16 cellular contexts compared by ENCODE assay signal in the genomic region with DNA sequence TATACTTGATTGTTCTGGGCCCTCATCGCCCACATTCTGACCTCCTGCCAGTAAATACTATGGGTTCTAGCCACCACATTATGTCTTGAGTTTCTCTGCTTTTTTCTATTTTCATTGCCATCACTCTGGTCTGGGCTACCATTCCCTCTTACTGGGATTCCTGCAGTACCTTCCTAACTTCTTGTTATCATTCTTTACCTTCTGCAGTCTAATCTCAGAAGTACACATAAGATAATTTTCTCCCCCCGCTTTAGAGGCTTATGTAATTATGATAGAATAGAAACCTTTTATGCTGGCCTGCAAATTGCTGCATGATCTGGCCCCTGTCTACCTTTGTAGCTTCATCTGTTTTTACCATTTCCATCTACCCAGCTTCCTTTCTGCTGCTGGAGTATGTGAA. TPM values are rescaled to one million over a fixed set of nuclear protein-coding genes. Genes with fewer than 3 reads are reported as not detected.
DNase-seq lines count a peak whose midpoint lies in the region; ATAC-seq lines count a peak whose summit lies in the region.
"Had no signal": no experiment of that assay in that cellular context is flagged by ENCODE, and none has a peak within 500 bp of the region (broad histone marks: within the 10 kb centered on the region; RNA-seq: fewer than 3 reads in every experiment).

No MANE protein-coding gene starts in this region.

- no peaks in the 10 kb centered on the region for H3K27me3 ChIP-seq in Karpas-422 (ENCODE audit: low read length)
- H3K27me3 ChIP-seq: neutrophil had no signal

- H3K9ac ChIP-seq in Karpas-422 (ENCODE audit: low read length): no peak overlapping the region

- no peak overlapping the region for H3K4me3 Mint-ChIP-seq in activated CD4-positive, alpha-beta T cell treated with anti-CD3 and anti-CD28 coated beads, Interleukin-2, amount 10 ng/mL, durations not matched to agents 7 days and 5 days
- H3K4me3 Mint-ChIP-seq in naive thymus-derived CD8-positive, alpha-beta T cell: peak overlapping the region in 8 of 10 donors; percentile 7 to 73 (median 60)

- POLR2A ChIA-PET in activated CD4-positive, alpha-beta T cell treated with anti-CD3 and anti-CD28 coated beads, Interleukin-2, amount 10 ng/mL, durations not matched to agents 7 days and 5 days (lab: Charles Lee): interaction anchor here (0.7 kb wide), 1 partner anchor 19 kb away, joined by 3 read pairs; the partner anchor contains the start of gene STIM2
- POLR2A ChIA-PET in naive thymus-derived CD8-positive, alpha-beta T cell (lab: Charles Lee): interaction anchor here (0.9 to 2.9 kb wide), 5 partner anchors 9 to 22 kb away, joined by 3 to 22 read pairs (median 3); partner anchors contain the start of gene STIM2

- H2AFZ ChIP-seq in Karpas-422 (ENCODE audit: low read length): no peak overlapping the region

- peak overlapping the region; percentile 48 for H3K27ac ChIP-seq in Karpas-422 (ENCODE audit: low read length)
- H3K27ac ChIP-seq: neutrophil had no signal

- DNase-seq in activated CD4-positive, alpha-beta T cell treated with anti-CD3 and anti-CD28 coated beads, Interleukin-2, amount 10 ng/mL, durations not matched to agents 7 days and 5 days: no peak
- no peak for DNase-seq in activated CD4-positive, alpha-beta T cell treated with anti-CD3 and anti-CD28 coated beads for 4 hours
- DNase-seq in Karpas-422: no peak
- no peak for DNase-seq in activated naive CD4-positive, alpha-beta T cell treated with anti-CD3 and anti-CD28 coated beads, Interleukin-2, amount 50 U/mL, for 72 hours (ENCODE audit: low spot score in 2 of 2)
- peak in 2 of 10 donors; percentile 19 to 32 for DNase-seq in naive thymus-derived CD8-positive, alpha-beta T cell
- DNase-seq in cortex of kidney (lab: John Stamatoyannopoulos, UW): no peak
- DNase-seq in NOMO-1 treated with DMSO at 0.1 percent for 48 hours (lab: John Stamatoyannopoulos, UW; ENCODE audit: unreplicated experiment): no peak
- DNase-seq in SW 1271 (lab: John Stamatoyannopoulos, UW): no peak
- DNase-seq: activated CD4-positive, alpha-beta T cell treated with anti-CD3 and anti-CD28 coated beads, Interleukin-2, amount 50 U/mL, for 1 hour; activated effector memory CD4-positive, alpha-beta T cell treated with Interleukin-2 at 50 U/mL for 16 hours; C1 segment of cervical spinal cord; midbrain; NCI-H1105 treated with DMSO at 0.1 percent for 48 hours; NCI-H524 had no signal

- H3K27me3 Mint-ChIP-seq in activated CD4-positive, alpha-beta T cell treated with anti-CD3 and anti-CD28 coated beads, Interleukin-2, amount 10 ng/mL, durations not matched to agents 7 days and 5 days: no peaks in the 10 kb centered on the region
- no peaks in the 10 kb centered on the region for H3K27me3 Mint-ChIP-seq in naive thymus-derived CD8-positive, alpha-beta T cell

- H3K4me2 ChIP-seq in Karpas-422 (ENCODE audit: low read depth, low read length, poor library complexity, severe bottlenecking): peak overlapping the region; percentile 1

- H3K36me3 Mint-ChIP-seq in activated CD4-positive, alpha-beta T cell treated with anti-CD3 and anti-CD28 coated beads, Interleukin-2, amount 10 ng/mL, durations not matched to agents 7 days and 5 days (ENCODE audit: low read depth): peaks cover 44% of the 10 kb centered on the region
- peaks cover 10 to 25% of the 10 kb centered on the region in 2 donors for H3K36me3 Mint-ChIP-seq in activated naive CD4-positive, alpha-beta T cell treated with anti-CD3 and anti-CD28 coated beads, Interleukin-2, amount 50 U/mL, for 72 hours
- H3K36me3 Mint-ChIP-seq in naive thymus-derived CD8-positive, alpha-beta T cell: peaks cover 0 to 16% (median 0%) of the 10 kb centered on the region in 3 donors

- peaks cover 19% of the 10 kb centered on the region; the same call in 1 of the 2 replicates for H4K20me1 ChIP-seq in Karpas-422 (ENCODE audit: insufficient read depth, low read depth, low read length)

- peaks cover 55% of the 10 kb centered on the region for H3K4me1 ChIP-seq in Karpas-422 (ENCODE audit: low read length)

- peaks cover 20% of the 10 kb centered on the region; the same call in 1 of the 2 replicates for H3K36me3 ChIP-seq in Karpas-422 (ENCODE audit: insufficient read depth, low read length)
- H3K36me3 ChIP-seq: neutrophil had no signal

- peak overlapping the region; percentile 73 for H3K27ac Mint-ChIP-seq in activated CD4-positive, alpha-beta T cell treated with anti-CD3 and anti-CD28 coated beads, Interleukin-2, amount 10 ng/mL, durations not matched to agents 7 days and 5 days
- peak overlapping the region; percentile 61 to 91 for H3K27ac Mint-ChIP-seq in activated naive CD4-positive, alpha-beta T cell treated with anti-CD3 and anti-CD28 coated beads, Interleukin-2, amount 50 U/mL, for 72 hours
- peak overlapping the region; percentile 83 to 96 (median 92) for H3K27ac Mint-ChIP-seq in naive thymus-derived CD8-positive, alpha-beta T cell

- CTCF ChIA-PET in activated CD4-positive, alpha-beta T cell treated with anti-CD3 and anti-CD28 coated beads, Interleukin-2, amount 10 ng/mL, durations not matched to agents 7 days and 5 days (lab: Charles Lee): no interaction called here

- peaks cover 12% of the 10 kb centered on the region for H3K9me3 Mint-ChIP-seq in activated CD4-positive, alpha-beta T cell treated with anti-CD3 and anti-CD28 coated beads, Interleukin-2, amount 10 ng/mL, durations not matched to agents 7 days and 5 days
- peaks cover 5 to 8% of the 10 kb centered on the region in 2 donors for H3K9me3 Mint-ChIP-seq in activated naive CD4-positive, alpha-beta T cell treated with anti-CD3 and anti-CD28 coated beads, Interleukin-2, amount 50 U/mL, for 72 hours
- peaks cover 0 to 4% (median 2%) of the 10 kb centered on the region in 9 donors for H3K9me3 Mint-ChIP-seq in naive thymus-derived CD8-positive, alpha-beta T cell

- H3K9me3 ChIP-seq in Karpas-422 (ENCODE audit: low read length): no peaks in the 10 kb centered on the region
- H3K9me3 ChIP-seq: neutrophil had no signal

- H3K9me2 ChIP-seq in Karpas-422 (replicated peaks; ENCODE audit: insufficient read depth, low read length): no peaks in the 10 kb centered on the region

- peaks cover 68% of the 10 kb centered on the region for H3K4me1 Mint-ChIP-seq in activated CD4-positive, alpha-beta T cell treated with anti-CD3 and anti-CD28 coated beads, Interleukin-2, amount 10 ng/mL, durations not matched to agents 7 days and 5 days
- H3K4me1 Mint-ChIP-seq in naive thymus-derived CD8-positive, alpha-beta T cell: peaks cover 26 to 94% (median 78%) of the 10 kb centered on the region in 4 donors

- no peak for ATAC-seq in activated naive CD4-positive, alpha-beta T cell treated with anti-CD3 and anti-CD28 coated beads, Interleukin-2, amount 50 U/mL, for 72 hours
- ATAC-seq in naive thymus-derived CD8-positive, alpha-beta T cell: peak in 1 of 2 donors; percentile 27
- ATAC-seq: Right ventricle myocardium inferior had no signal

- H3K79me2 ChIP-seq in Karpas-422 (ENCODE audit: low read length): peaks cover 97% of the 10 kb centered on the region

- no peak overlapping the region for H3K4me3 ChIP-seq in Karpas-422 (ENCODE audit: low read length)

RNA-seq across cellular contexts. Expression of gene STIM2, which starts 19.2 kb away (rescaled TPM):
- 10 to 100 TPM; 56.2 to 61.0 TPM for total RNA-seq in activated CD4-positive, alpha-beta T cell treated with anti-CD3 and anti-CD28 coated beads, Interleukin-2, amount 10 ng/mL, durations not matched to agents 7 days and 5 days
- 96.4 and 203 TPM in 2 replicates for total RNA-seq in Karpas-422 (2014; rRNA removed; shearing (Covaris generic); ENCODE audit: low replicate concordance)
- total RNA-seq in activated naive CD4-positive, alpha-beta T cell treated with anti-CD3 and anti-CD28 coated beads, Interleukin-2, amount 50 U/mL, for 72 hours: 10 to 100 TPM; 43.0 to 49.1 TPM
- total RNA-seq in naive thymus-derived CD8-positive, alpha-beta T cell: 100 to 1,000 TPM; 105 TPM
- polyA plus RNA-seq in naive thymus-derived CD8-positive, alpha-beta T cell: 10 to 100 TPM; 22.2 to 35.4 (median 33.0) TPM
